ENCODE assay signal across 8 cellular contexts in genomic region chr6:30810813-30811329, GRCh38.
DNase-seq lines count a peak whose midpoint lies in the region; ATAC-seq, FAIRE-seq and TF ChIP-seq lines count a peak whose summit lies in the region.

No MANE protein-coding gene starts in this region.

- H3K4me3 ChIP-seq in mucosa of rectum (ENCODE audit: low read length in 2 of 2) (no peak overlapping the region), left ventricle myocardium inferior (no peak overlapping the region)

- H3K36me3 ChIP-seq in mucosa of rectum (ENCODE audit: control insufficient read depth in 2 of 2, insufficient read depth in 2 of 2, low read length in 2 of 2) (no peaks in the 10 kb centered on the region), left ventricle myocardium inferior (no peaks in the 10 kb centered on the region)

- H3K4me1 ChIP-seq in mucosa of rectum (ENCODE audit: control insufficient read depth in 2 of 2, insufficient read depth in 2 of 2, low read length in 2 of 2), result peaks cover 21 to 24% of the 10 kb centered on the region in 2 donors
- H3K4me1 ChIP-seq in left ventricle myocardium inferior, result peaks cover 14% of the 10 kb centered on the region

- no peak for FAIRE-seq in HTR-8/SVneo (lab: Jason Lieb, UNC)

- peak; percentile 89 for ATAC-seq in GM18868 (IDR thresholded peaks at IDR 0.05; ENCODE audit: unreplicated experiment)
- peak; percentile 68 for ATAC-seq in HG03025 (IDR thresholded peaks at IDR 0.05; ENCODE audit: low FRiP score, unreplicated experiment)

- no peak overlapping the region for H3K9ac ChIP-seq in mucosa of rectum (ENCODE audit: low read depth in 1 of 2, low read length in 2 of 2)

- H3K27me3 ChIP-seq in mucosa of rectum (ENCODE audit: control insufficient read depth in 2 of 2, insufficient read depth in 2 of 2, low read length in 2 of 2) (no peaks in the 10 kb centered on the region), left ventricle myocardium inferior (ENCODE audit: low read depth) (no peaks in the 10 kb centered on the region)

- H3K9me3 ChIP-seq in mucosa of rectum (ENCODE audit: control insufficient read depth in 2 of 2, low read length in 2 of 2), result no peaks in the 10 kb centered on the region
- no peaks in the 10 kb centered on the region for H3K9me3 ChIP-seq in left ventricle myocardium inferior (replicated peaks)

- DNase-seq in activated CD4-positive, alpha-beta T cell treated with anti-CD3 and anti-CD28 coated beads, Interleukin-2, amount 50 U/mL, for 24 hours (ENCODE audit: low read depth in 1 of 2, low spot score in 1 of 2), result peak; percentile 68 to 93
- DNase-seq in HK-2 (ENCODE audit: unreplicated experiment) (no peak), HTR-8/SVneo (ENCODE audit: insufficient read length, low spot score) (no peak), left ventricle myocardium inferior (no peak), germinal center (ENCODE audit: low spot score) (no peak)

- peak overlapping the region; percentile 54 to 68 for H3K27ac ChIP-seq in mucosa of rectum (ENCODE audit: low read depth in 2 of 2, low read length in 2 of 2)
- H3K27ac ChIP-seq in left ventricle myocardium inferior (replicated peaks), result no peak overlapping the region

- intact Hi-C loops in left ventricle myocardium inferior (cut with micrococcal nuclease), result no loop called here

- TF ChIP-seq CTCF in left ventricle myocardium inferior (IDR thresholded peaks at IDR 0.05; ENCODE audit: borderline replicate concordance), result no peak

Comparison
In these comparisons a context has a peak if more than half of its experiments do, and no peak if none do; other contexts are left out.
1. DNase-seq: peak in activated CD4-positive, alpha-beta T cell treated with anti-CD3 and anti-CD28 coated beads, Interleukin-2, amount 50 U/mL, for 24 hours (2 of 2); none in HK-2 (single experiment), HTR-8/SVneo (single experiment), left ventricle myocardium inferior (single experiment) and germinal center (single experiment).